ENCODE assay signal across 8 cellular contexts in the genomic region with DNA sequence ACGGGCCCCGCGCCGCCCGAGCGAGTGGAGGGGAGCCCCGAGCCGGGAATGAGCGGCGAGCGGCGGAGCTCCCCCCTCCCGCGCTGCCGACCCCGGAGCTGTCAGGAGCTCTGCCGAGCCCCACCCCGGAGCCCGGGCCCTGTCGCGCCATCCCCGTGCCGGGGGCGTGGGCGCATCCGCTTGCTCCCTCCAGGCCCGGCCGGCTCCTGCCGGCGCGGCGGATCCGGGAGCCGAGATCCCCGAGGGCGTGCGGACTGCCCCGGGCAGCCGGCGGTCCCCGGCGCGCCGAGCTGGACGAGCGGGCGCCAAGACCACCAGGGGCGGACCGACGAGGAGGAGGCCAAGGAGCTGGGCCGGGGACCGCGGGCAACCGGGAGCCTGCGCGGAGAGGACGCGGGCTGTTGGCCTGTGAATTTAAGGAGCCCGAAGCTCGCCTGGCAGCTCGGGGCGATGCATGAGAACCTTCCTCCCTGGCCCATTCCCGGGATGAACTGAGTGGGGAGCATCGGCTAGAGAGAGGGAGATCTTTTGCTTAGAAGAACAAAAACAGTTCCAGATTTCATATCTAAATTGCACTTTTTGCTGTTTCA. TPM values are rescaled to one million over a fixed set of nuclear protein-coding genes. Genes with fewer than 3 reads are reported as not detected.
A peak's percentile ranks its signal among the peaks of the same experiment; 100 is the strongest.
DNase-seq lines count a peak whose midpoint lies in the region; ATAC-seq and TF ChIP-seq lines count a peak whose summit lies in the region.

No MANE protein-coding gene starts in this region.

- CTCF ChIA-PET in HEK293 (lab: Yijun Ruan, JAX): interaction anchor here (0.5 to 1.1 kb wide), 4 partner anchors 23 to 566 kb away, joined by 3 read pairs; no protein-coding TSS in a partner anchor

- intact Hi-C loops in ovary (cut with DNase I): loop anchor here in 1 of 4 donors (5.0 kb wide), 1 partner anchor 942 kb away; no protein-coding TSS in a partner anchor

- ATAC-seq in GM18498 (IDR thresholded peaks at IDR 0.05; ENCODE audit: unreplicated experiment) (peak; percentile 25), T-helper 17 cell (peak; percentile 29)

- H3K9me3 ChIP-seq in HEK293 (ENCODE audit: control insufficient read depth, insufficient read depth, low read depth, low read length): no peaks in the 10 kb centered on the region
- H3K9me3 ChIP-seq in T-helper 17 cell (ENCODE audit: control insufficient read depth, low read length, poor library complexity, severe bottlenecking): no peaks in the 10 kb centered on the region
- H3K9me3 ChIP-seq in ovary: no peaks in the 10 kb centered on the region

- no peaks in the 10 kb centered on the region for H3K36me3 Mint-ChIP-seq in T-helper 17 cell (ENCODE audit: low read depth)

- 1 to 2% (median 1%) methylated on average over 30 to 64 of the region's 64 CpGs for WGBS in ovary, 3 donors

- H3K36me3 ChIP-seq in HEK293 (ENCODE audit: control insufficient read depth in 2 of 2, insufficient read depth in 1 of 2, low read length in 2 of 2): no peaks in the 10 kb centered on the region
- no peaks in the 10 kb centered on the region for H3K36me3 ChIP-seq in ovary

- H3K27ac Mint-ChIP-seq in T-helper 17 cell: no peak overlapping the region

- peaks cover 76% of the 10 kb centered on the region for H3K27me3 Mint-ChIP-seq in T-helper 17 cell

- no peak for TF ChIP-seq POLR2A in ovary (IDR thresholded peaks at IDR 0.05)

- H3K4me3 ChIP-seq in HEK293 (ENCODE audit: low read depth, low read length): peak overlapping the region; percentile 61
- H3K4me3 ChIP-seq in fibroblast of the aortic adventitia (ENCODE audit: low read depth, low read length): peak overlapping the region; percentile 71
- H3K4me3 ChIP-seq in ovary: peak overlapping the region; percentile 40

- H3K4me1 ChIP-seq in HEK293 (ENCODE audit: control insufficient read depth, insufficient read depth, low read length) (peaks cover 18% of the 10 kb centered on the region), ovary (ENCODE audit: insufficient read depth) (peaks cover 1% of the 10 kb centered on the region)

- H3K27ac ChIP-seq in HEK293 (ENCODE audit: extremely low read depth, low read depth, low read length) (peak overlapping the region; percentile 81; the same call in 1 of the 2 replicates), ovary (peak overlapping the region in 1 of 2 donors; percentile 21)

- POLR2A ChIA-PET in HEK293 (lab: Yijun Ruan, JAX): interaction anchor here (0.5 to 1.0 kb wide), 3 partner anchors 41 to 220 kb away, joined by 3 to 4 read pairs (median 3); no protein-coding TSS in a partner anchor

- H3K27me3 ChIP-seq in ovary: no peaks in the 10 kb centered on the region

- TF ChIP-seq CTCF in HEK293 (tag by site-specific recombination; IDR thresholded peaks at IDR 0.05) (no peak), fibroblast of the aortic adventitia (IDR thresholded peaks at IDR 0.05; ENCODE audit: insufficient read depth, low read length) (no peak), ovary (IDR thresholded peaks at IDR 0.05) (no peak)

- DNase-seq in T-helper 17 cell (no peak), fibroblast of the aortic adventitia (ENCODE audit: low read depth) (peak; percentile 45), ovary (peak in 3 of 5 donors; percentile 18 to 57 (median 42)), NK-92 (lab: John Stamatoyannopoulos, UW; ENCODE audit: unreplicated experiment) (no peak), NCI-H510A treated with DMSO at 0.1 percent for 48 hours (lab: John Stamatoyannopoulos, UW) (no peak)
- no peak for DNase-seq in stimulated activated CD4-positive, alpha-beta T cell treated with anti-CD3 and anti-CD28 coated beads, Interleukin-1b, Interleukin-23, amount 100 ng/mL, for 48 hours

- TF ChIP-seq EP300 in ovary (IDR thresholded peaks at IDR 0.05): no peak

- peak overlapping the region; percentile 92 for H3K4me3 Mint-ChIP-seq in T-helper 17 cell

- peaks cover 19% of the 10 kb centered on the region for H3K4me1 Mint-ChIP-seq in T-helper 17 cell

TF ChIP-seq in HEK293, 187 proteins besides CTCF, POLR2A, EP300 and RAD21 (continues in another document):
- TF ChIP-seq, protein P1, sequence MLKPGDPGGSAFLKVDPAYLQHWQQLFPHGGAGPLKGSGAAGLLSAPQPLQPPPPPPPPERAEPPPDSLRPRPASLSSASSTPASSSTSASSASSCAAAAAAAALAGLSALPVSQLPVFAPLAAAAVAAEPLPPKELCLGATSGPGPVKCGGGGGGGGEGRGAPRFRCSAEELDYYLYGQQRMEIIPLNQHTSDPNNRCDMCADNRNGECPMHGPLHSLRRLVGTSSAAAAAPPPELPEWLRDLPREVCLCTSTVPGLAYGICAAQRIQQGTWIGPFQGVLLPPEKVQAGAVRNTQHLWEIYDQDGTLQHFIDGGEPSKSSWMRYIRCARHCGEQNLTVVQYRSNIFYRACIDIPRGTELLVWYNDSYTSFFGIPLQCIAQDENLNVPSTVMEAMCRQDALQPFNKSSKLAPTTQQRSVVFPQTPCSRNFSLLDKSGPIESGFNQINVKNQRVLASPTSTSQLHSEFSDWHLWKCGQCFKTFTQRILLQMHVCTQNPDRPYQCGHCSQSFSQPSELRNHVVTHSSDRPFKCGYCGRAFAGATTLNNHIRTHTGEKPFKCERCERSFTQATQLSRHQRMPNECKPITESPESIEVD (tag by site-specific recombination; IDR thresholded peaks at IDR 0.05): no peak
- TF ChIP-seq ZNF132 (tag by site-specific recombination; IDR thresholded peaks at IDR 0.05; ENCODE audit: borderline replicate concordance) (no peak), ZNF138 (tag by site-specific recombination; IDR thresholded peaks at IDR 0.05; ENCODE audit: borderline replicate concordance) (no peak), ATF2 (tag by site-specific recombination; IDR thresholded peaks at IDR 0.05; ENCODE audit: low read depth) (no peak), ZNF221 (tag by site-specific recombination; IDR thresholded peaks at IDR 0.05; ENCODE audit: borderline replicate concordance) (no peak), GLI4 (tag by site-specific recombination; IDR thresholded peaks at IDR 0.05) (no peak), ZNF18 (tag by site-specific recombination; IDR thresholded peaks at IDR 0.05) (no peak), ZBTB48 (tag by site-specific recombination; IDR thresholded peaks at IDR 0.05) (no peak), ZNF664 (tag by site-specific recombination; IDR thresholded peaks at IDR 0.05) (no peak), EGR2 (tag by site-specific recombination; IDR thresholded peaks at IDR 0.05; ENCODE audit: low read depth) (no peak), ZNF521 (tag by site-specific recombination; IDR thresholded peaks at IDR 0.05) (no peak), ZNF768 (tag by site-specific recombination; IDR thresholded peaks at IDR 0.05) (no peak), KLF8 (tag by site-specific recombination; IDR thresholded peaks at IDR 0.05) (no peak), ZNF223 (tag by site-specific recombination; IDR thresholded peaks at IDR 0.05) (no peak), ZNF19 (tag by site-specific recombination; IDR thresholded peaks at IDR 0.05; ENCODE audit: low read depth) (no peak), OVOL3 (tag by site-specific recombination; IDR thresholded peaks at IDR 0.05) (no peak), KLF7 (tag by site-specific recombination; IDR thresholded peaks at IDR 0.05; ENCODE audit: borderline replicate concordance) (no peak)
- TF ChIP-seq, protein P2, sequence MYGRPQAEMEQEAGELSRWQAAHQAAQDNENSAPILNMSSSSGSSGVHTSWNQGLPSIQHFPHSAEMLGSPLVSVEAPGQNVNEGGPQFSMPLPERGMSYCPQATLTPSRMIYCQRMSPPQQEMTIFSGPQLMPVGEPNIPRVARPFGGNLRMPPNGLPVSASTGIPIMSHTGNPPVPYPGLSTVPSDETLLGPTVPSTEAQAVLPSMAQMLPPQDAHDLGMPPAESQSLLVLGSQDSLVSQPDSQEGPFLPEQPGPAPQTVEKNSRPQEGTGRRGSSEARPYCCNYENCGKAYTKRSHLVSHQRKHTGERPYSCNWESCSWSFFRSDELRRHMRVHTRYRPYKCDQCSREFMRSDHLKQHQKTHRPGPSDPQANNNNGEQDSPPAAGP (tag by site-specific recombination; IDR thresholded peaks at IDR 0.05): no peak

RNA-seq across cellular contexts. Expression of gene PTHLH, which starts 2.0 kb away (rescaled TPM):
- total RNA-seq in T-helper 17 cell: not detected
- 1.6 and 4.3 TPM in 2 replicates for total RNA-seq in fibroblast of the aortic adventitia (ENCODE audit: low replicate concordance)
- total RNA-seq in ovary: 1 to 10 TPM in 3 of 7 donors, under 1 TPM in 4; 0.50 to 4.3 (median 0.72) TPM
- 1 to 10 TPM in 1 of 2 donors, under 1 TPM in 1; 0.77 to 2.7 TPM for polyA plus RNA-seq in ovary

Comparison
In these comparisons a context has a peak if more than half of its experiments do, and no peak if none do; other contexts are left out.
1. DNase-seq: peak in fibroblast of the aortic adventitia (single experiment) and ovary (3 of 5); none in T-helper 17 cell (0 of 3), stimulated activated CD4-positive, alpha-beta T cell treated with anti-CD3 and anti-CD28 coated beads, Interleukin-1b, Interleukin-23, amount 100 ng/mL, for 48 hours (single experiment), NK-92 (single experiment) and NCI-H510A treated with DMSO at 0.1 percent for 48 hours (single experiment).
2. Peak in every context shown above with its lines, with median percentiles within 50 percentile points of each other: H3K4me3 ChIP-seq.